33 cellular contexts compared by ENCODE assay signal in genomic region chr1:165216254-165216653, GRCh38.
"Had no signal": no experiment of that assay in that cellular context is flagged by ENCODE, and none has a peak within 500 bp of the region (broad histone marks: within the 10 kb centered on the region; RNA-seq: fewer than 3 reads in every experiment).

No MANE protein-coding gene starts in this region.

- H3K36me3 ChIP-seq: ascending aorta, breast epithelium, cardiac muscle cell, esophagus squamous epithelium, gastroesophageal sphincter, heart right ventricle had no signal

- H3K4me3 ChIP-seq: ascending aorta, breast epithelium, cardiac muscle cell, coronary artery, dorsolateral prefrontal cortex, esophagus squamous epithelium, gastroesophageal sphincter, heart right ventricle had no signal

- H3K27ac ChIP-seq: ascending aorta, breast epithelium, cardiac muscle cell, coronary artery, dorsolateral prefrontal cortex, epithelial cell of prostate, esophagus squamous epithelium, gastroesophageal sphincter, heart right ventricle had no signal

- H3K4me1 ChIP-seq: ascending aorta, breast epithelium, gastroesophageal sphincter, heart right ventricle had no signal

- H3K9me3 ChIP-seq: ascending aorta, breast epithelium, esophagus squamous epithelium, gastroesophageal sphincter, heart right ventricle had no signal

- ATAC-seq: activated naive CD4-positive, alpha-beta T cell treated with anti-CD3 and anti-CD28 coated beads, Interleukin-2, amount 50 U/mL, for 72 hours; activated T-cell treated with anti-CD3 and anti-CD28 coated beads, Interleukin-2, amount 50 U/mL, for 72 hours; gastroesophageal sphincter; heart right ventricle; T-helper 17 cell had no signal

- H3K4me3 Mint-ChIP-seq: activated CD4-positive, alpha-beta memory T cell treated with anti-CD3 and anti-CD28 coated beads, Interleukin-2, amount 10 ng/mL, durations not matched to agents 7 days and 5 days; activated CD4-positive, alpha-beta T cell treated with anti-CD3 and anti-CD28 coated beads, Interleukin-2, amount 10 ng/mL, durations not matched to agents 7 days and 5 days; activated naive CD4-positive, alpha-beta T cell treated with anti-CD3 and anti-CD28 coated beads, Interleukin-2, amount 10 ng/mL, durations not matched to agents 7 days and 5 days; activated naive CD8-positive, alpha-beta T cell treated with anti-CD3 and anti-CD28 coated beads, Interleukin-2, amount 10 ng/mL, durations not matched to agents 7 days and 5 days; activated T-cell treated with anti-CD3 and anti-CD28 coated beads, Interleukin-2, amount 50 U/mL, for 24 hours; activated T-cell treated with anti-CD3 and anti-CD28 coated beads, Interleukin-2, amount 50 U/mL, for 72 hours; brain; dendritic cell treated with granulocyte-macrophage colony-stimulating factor and Interleukin-4, amounts not matched to agents 40 ng/mL and 50 ng/mL, for 4 days; T-helper 17 cell; T-helper 2 cell treated with Interferon-gamma antibody and Interleukin-4, amounts not matched to agents 5 μg/mL and 100 μg/mL, for 36 hours had no signal

- H3K27ac Mint-ChIP-seq: activated CD4-positive, alpha-beta memory T cell treated with anti-CD3 and anti-CD28 coated beads, Interleukin-2, amount 10 ng/mL, durations not matched to agents 7 days and 5 days; activated CD4-positive, alpha-beta T cell treated with anti-CD3 and anti-CD28 coated beads, Interleukin-2, amount 10 ng/mL, durations not matched to agents 7 days and 5 days; activated naive CD4-positive, alpha-beta T cell treated with anti-CD3 and anti-CD28 coated beads, Interleukin-2, amount 10 ng/mL, durations not matched to agents 7 days and 5 days; activated naive CD4-positive, alpha-beta T cell treated with anti-CD3 and anti-CD28 coated beads, Interleukin-2, amount 50 U/mL, for 72 hours; activated naive CD8-positive, alpha-beta T cell treated with anti-CD3 and anti-CD28 coated beads, Interleukin-2, amount 10 ng/mL, durations not matched to agents 7 days and 5 days; activated T-cell treated with anti-CD3 and anti-CD28 coated beads, Interleukin-2, amount 50 U/mL, for 24 hours; activated T-cell treated with anti-CD3 and anti-CD28 coated beads, Interleukin-2, amount 50 U/mL, for 72 hours; dendritic cell treated with granulocyte-macrophage colony-stimulating factor and Interleukin-4, amounts not matched to agents 40 ng/mL and 50 ng/mL, for 4 days; T-helper 17 cell; T-helper 2 cell treated with Interferon-gamma antibody and Interleukin-4, amounts not matched to agents 5 μg/mL and 100 μg/mL, for 36 hours had no signal

- H3K9me3 Mint-ChIP-seq: activated CD4-positive, alpha-beta memory T cell treated with anti-CD3 and anti-CD28 coated beads, Interleukin-2, amount 10 ng/mL, durations not matched to agents 7 days and 5 days; activated CD4-positive, alpha-beta T cell treated with anti-CD3 and anti-CD28 coated beads, Interleukin-2, amount 10 ng/mL, durations not matched to agents 7 days and 5 days; activated naive CD4-positive, alpha-beta T cell treated with anti-CD3 and anti-CD28 coated beads, Interleukin-2, amount 10 ng/mL, durations not matched to agents 7 days and 5 days; activated naive CD4-positive, alpha-beta T cell treated with anti-CD3 and anti-CD28 coated beads, Interleukin-2, amount 50 U/mL, for 72 hours; activated naive CD8-positive, alpha-beta T cell treated with anti-CD3 and anti-CD28 coated beads, Interleukin-2, amount 10 ng/mL, durations not matched to agents 7 days and 5 days; activated T-cell treated with anti-CD3 and anti-CD28 coated beads, Interleukin-2, amount 50 U/mL, for 24 hours; activated T-cell treated with anti-CD3 and anti-CD28 coated beads, Interleukin-2, amount 50 U/mL, for 72 hours; dendritic cell treated with granulocyte-macrophage colony-stimulating factor and Interleukin-4, amounts not matched to agents 40 ng/mL and 50 ng/mL, for 4 days; T-helper 2 cell treated with Interferon-gamma antibody and Interleukin-4, amounts not matched to agents 5 μg/mL and 100 μg/mL, for 36 hours had no signal

- FAIRE-seq: endothelial cell of umbilical vein had no signal

- DNase-seq: activated CD4-positive, alpha-beta memory T cell treated with anti-CD3 and anti-CD28 coated beads, Interleukin-2, amount 10 ng/mL, durations not matched to agents 7 days and 5 days; activated CD4-positive, alpha-beta T cell treated with anti-CD3 and anti-CD28 coated beads for 1 hour; activated CD4-positive, alpha-beta T cell treated with anti-CD3 and anti-CD28 coated beads for 4 hours; activated CD4-positive, alpha-beta T cell treated with anti-CD3 and anti-CD28 coated beads, Interleukin-2, amount 10 ng/mL, durations not matched to agents 7 days and 5 days; activated CD4-positive, alpha-beta T cell treated with anti-CD3 and anti-CD28 coated beads, Interleukin-2, amount 50 U/mL, for 4 hours; activated CD8-positive, alpha-beta memory T cell treated with anti-CD3 and anti-CD28 coated beads, Interleukin-2, amount 50 U/mL, for 48 hours; activated gamma-delta T cell; activated naive CD4-positive, alpha-beta T cell; activated naive CD4-positive, alpha-beta T cell treated with anti-CD3 and anti-CD28 coated beads, Interleukin-2, amount 10 ng/mL, durations not matched to agents 7 days and 5 days; activated naive CD8-positive, alpha-beta T cell treated with anti-CD3 and anti-CD28 coated beads, Interleukin-2, amount 10 ng/mL, durations not matched to agents 7 days and 5 days; activated T-cell treated with anti-CD3 and anti-CD28 coated beads for 4 hours; activated T-cell treated with anti-CD3 and anti-CD28 coated beads, Interleukin-2, amount 50 U/mL, for 24 hours; activated T-cell treated with anti-CD3 and anti-CD28 coated beads, Interleukin-2, amount 50 U/mL, for 72 hours; central memory CD4-positive, alpha-beta T cell; cerebellar nuclear complex; dorsolateral prefrontal cortex; effector memory CD4-positive, alpha-beta T cell; esophagus squamous epithelium; foreskin melanocyte; heart right ventricle; T-helper 1 cell; T-helper 17 cell had no signal

- H3K27me3 ChIP-seq: ascending aorta, breast epithelium, cardiac muscle cell, gastroesophageal sphincter had no signal

- H3K36me3 Mint-ChIP-seq: activated naive CD4-positive, alpha-beta T cell treated with anti-CD3 and anti-CD28 coated beads, Interleukin-2, amount 10 ng/mL, durations not matched to agents 7 days and 5 days; activated naive CD4-positive, alpha-beta T cell treated with anti-CD3 and anti-CD28 coated beads, Interleukin-2, amount 50 U/mL, for 72 hours; activated naive CD8-positive, alpha-beta T cell treated with anti-CD3 and anti-CD28 coated beads, Interleukin-2, amount 10 ng/mL, durations not matched to agents 7 days and 5 days; brain had no signal

- H3K4me1 Mint-ChIP-seq: activated CD4-positive, alpha-beta memory T cell treated with anti-CD3 and anti-CD28 coated beads, Interleukin-2, amount 10 ng/mL, durations not matched to agents 7 days and 5 days; activated CD4-positive, alpha-beta T cell treated with anti-CD3 and anti-CD28 coated beads, Interleukin-2, amount 10 ng/mL, durations not matched to agents 7 days and 5 days; activated naive CD4-positive, alpha-beta T cell treated with anti-CD3 and anti-CD28 coated beads, Interleukin-2, amount 10 ng/mL, durations not matched to agents 7 days and 5 days; activated naive CD8-positive, alpha-beta T cell treated with anti-CD3 and anti-CD28 coated beads, Interleukin-2, amount 10 ng/mL, durations not matched to agents 7 days and 5 days; T-helper 17 cell had no signal
